Comparison of ENCODE assay signal across 16 cellular contexts in the genomic region with DNA sequence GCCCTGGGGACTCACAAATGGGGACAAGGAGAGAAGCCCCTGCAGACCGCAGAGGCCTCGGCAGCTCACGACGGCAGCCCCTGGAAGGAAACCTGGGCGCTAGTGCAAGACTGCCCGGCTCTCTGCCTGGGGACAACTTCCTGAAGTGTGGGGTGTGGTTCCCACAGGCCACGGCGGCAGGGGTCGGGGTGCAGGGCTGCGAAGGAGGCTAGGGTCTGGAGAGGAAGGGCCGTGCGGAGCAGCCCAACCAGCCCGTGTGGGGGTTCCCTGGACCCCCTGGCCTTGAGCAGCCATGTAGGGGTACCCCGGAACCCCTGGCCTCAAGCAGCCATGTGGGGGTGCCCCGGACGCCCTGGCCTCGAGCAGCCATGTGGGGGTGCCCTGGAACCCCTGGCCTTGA. TPM values are rescaled to one million over a fixed set of nuclear protein-coding genes. Genes with fewer than 3 reads are reported as not detected.
DNase-seq lines count a peak whose midpoint lies in the region; ATAC-seq and TF ChIP-seq lines count a peak whose summit lies in the region.
"Had no signal": no experiment of that assay in that cellular context is flagged by ENCODE, and none has a peak within 500 bp of the region (broad histone marks: within the 10 kb centered on the region; RNA-seq: fewer than 3 reads in every experiment).

No MANE protein-coding gene starts in this region.

- H3K4me2 ChIP-seq in mesendoderm (ENCODE audit: low read length), result no peak overlapping the region

- H3K18ac ChIP-seq in mesendoderm (ENCODE audit: low read length), result no peak overlapping the region

- no peaks in the 10 kb centered on the region for H3K36me3 Mint-ChIP-seq in chondrocyte (ENCODE audit: low read depth)
- H3K36me3 Mint-ChIP-seq: CD8-positive, alpha-beta T cell had no signal

- H3K23ac ChIP-seq in mesendoderm (ENCODE audit: low read length), result peak overlapping the region; percentile 66

- no peak for ATAC-seq in left ventricle myocardium superior
- no peak for ATAC-seq in Right ventricle myocardium superior (ENCODE audit: poor library complexity)
- no peak for ATAC-seq in HG03108 (IDR thresholded peaks at IDR 0.05; ENCODE audit: unreplicated experiment)
- no peak for ATAC-seq in GM21447 (IDR thresholded peaks at IDR 0.05; ENCODE audit: unreplicated experiment)
- ATAC-seq: CD8-positive, alpha-beta T cell had no signal

- H2BK120ac ChIP-seq in mesendoderm (ENCODE audit: low read depth, low read length), result no peak overlapping the region

- TF ChIP-seq CTCF in chondrocyte (IDR thresholded peaks at IDR 0.05) (no peak), lower leg skin (IDR thresholded peaks at IDR 0.05) (no peak)

- no peak overlapping the region for H2BK15ac ChIP-seq in mesendoderm (replicated peaks; ENCODE audit: low read depth)

- DNase-seq in left ventricle myocardium superior, result peak; percentile 15
- no peak for DNase-seq in Right ventricle myocardium superior
- peak; percentile 89 for DNase-seq in chondrocyte (ENCODE audit: low spot score)
- no peak for DNase-seq in mesendoderm
- DNase-seq in lower leg skin (ENCODE audit: low spot score in 2 of 2), result no peak
- DNase-seq: ACHN; Calu3; CD8-positive, alpha-beta T cell; DMS79 treated with DMSO at 0.1 percent for 48 hours; GF-D8; IMR-90 had no signal

- no peak overlapping the region for H2AK5ac ChIP-seq in mesendoderm (ENCODE audit: low read length)

- H3K4me1 Mint-ChIP-seq in chondrocyte (ENCODE audit: low read depth), result no peaks in the 10 kb centered on the region

- H3K27me3 ChIP-seq in mesendoderm (ENCODE audit: insufficient read depth, low read length, poor library complexity), result no peaks in the 10 kb centered on the region
- H3K27me3 ChIP-seq: BE2C had no signal

- no peaks in the 10 kb centered on the region for H3K4me1 ChIP-seq in mesendoderm (ENCODE audit: control insufficient read depth, low read depth, low read length)
- H3K4me1 ChIP-seq: BE2C, HAP-1 had no signal

- H3K9ac ChIP-seq in mesendoderm (ENCODE audit: low read length), result no peak overlapping the region

- no CpG with 5 or more reads among the region's 17 CpGs for WGBS in mesendoderm (ENCODE audit: extremely low coverage, insufficient coverage, low lambda C conversion rate)
- WGBS in lower leg skin, 2 donors, result 74 to 80% methylated on average over 13 of the region's 17 CpGs

- H3K4ac ChIP-seq in mesendoderm (ENCODE audit: low read depth, low read length), result no peak overlapping the region

- H3K9me3 Mint-ChIP-seq in chondrocyte (ENCODE audit: low read depth), result no peaks in the 10 kb centered on the region
- H3K9me3 Mint-ChIP-seq: CD8-positive, alpha-beta T cell had no signal

- no peak for TF ChIP-seq POLR2A in lower leg skin (IDR thresholded peaks at IDR 0.05)

- no peak overlapping the region for H4K8ac ChIP-seq in mesendoderm (ENCODE audit: low read depth, low read length)

- no peaks in the 10 kb centered on the region for H3K36me3 ChIP-seq in mesendoderm (ENCODE audit: control insufficient read depth, insufficient read depth, low read length)
- H3K36me3 ChIP-seq: BE2C, HAP-1 had no signal

- H3K27ac Mint-ChIP-seq in chondrocyte (ENCODE audit: unreplicated experiment), result no peak overlapping the region
- H3K27ac Mint-ChIP-seq: CD8-positive, alpha-beta T cell had no signal

- H3K4me3 ChIP-seq in mesendoderm (ENCODE audit: low read length) (no peak overlapping the region), lower leg skin (ENCODE audit: low read depth, poor library complexity, severe bottlenecking) (no peak overlapping the region)
- H3K4me3 ChIP-seq: HAP-1, K562 had no signal

- H3K79me2 ChIP-seq in mesendoderm (ENCODE audit: control insufficient read depth, insufficient read depth, low read length), result no peaks in the 10 kb centered on the region

- intact Hi-C loops in left ventricle myocardium superior (cut with micrococcal nuclease) (no loop called here), Right ventricle myocardium superior (cut with DNase I) (no loop called here), lower leg skin (cut with DNase I; ENCODE audit: low total_unique reads) (no loop called here)

- no peaks in the 10 kb centered on the region for H3K79me1 ChIP-seq in mesendoderm (ENCODE audit: low read length)

- no peak overlapping the region for H2BK5ac ChIP-seq in mesendoderm (ENCODE audit: low read length)

- no peak overlapping the region for H4K5ac ChIP-seq in mesendoderm (ENCODE audit: low read length)

- H3K27me3 Mint-ChIP-seq in chondrocyte (ENCODE audit: low read depth), result peaks cover 3% of the 10 kb centered on the region

- no peak overlapping the region for H3K56ac ChIP-seq in mesendoderm (ENCODE audit: low read length)

- H3K4me3 Mint-ChIP-seq in chondrocyte (ENCODE audit: unreplicated experiment), result no peak overlapping the region
- H3K4me3 Mint-ChIP-seq: CD8-positive, alpha-beta T cell had no signal

- no peak overlapping the region for H3K27ac ChIP-seq in mesendoderm (ENCODE audit: low read depth, low read length)

RNA-seq across cellular contexts. Expression of a gene that starts 19.5 kb away (rescaled TPM):
- total RNA-seq in left ventricle myocardium superior, result 1.5 TPM
- 1.9 TPM for total RNA-seq in Right ventricle myocardium superior
- 0.49 to 0.92 TPM (median 0.89 TPM) in 3 replicates for total RNA-seq in chondrocyte
- 1.6 TPM for polyA plus RNA-seq in mesendoderm (2013, experiment 1 of 2)
- 1.2 TPM for polyA plus RNA-seq in mesendoderm (2013, experiment 2 of 2)
- under 1 TPM in 2 of 4 donors, not detected in 2; 0.32 to 0.54 TPM for total RNA-seq in lower leg skin
- total RNA-seq: Calu3; CD8-positive, alpha-beta T cell; K562 had no signal
- polyA plus RNA-seq: K562 had no signal

Comparison
In these comparisons a context has a peak if more than half of its experiments do, and no peak if none do; other contexts are left out.
1. DNase-seq: peak in left ventricle myocardium superior (single experiment) and chondrocyte (single experiment); none in Right ventricle myocardium superior (single experiment), mesendoderm (single experiment) and lower leg skin (0 of 2).